8 cellular contexts compared by ENCODE assay signal in the genomic region with DNA sequence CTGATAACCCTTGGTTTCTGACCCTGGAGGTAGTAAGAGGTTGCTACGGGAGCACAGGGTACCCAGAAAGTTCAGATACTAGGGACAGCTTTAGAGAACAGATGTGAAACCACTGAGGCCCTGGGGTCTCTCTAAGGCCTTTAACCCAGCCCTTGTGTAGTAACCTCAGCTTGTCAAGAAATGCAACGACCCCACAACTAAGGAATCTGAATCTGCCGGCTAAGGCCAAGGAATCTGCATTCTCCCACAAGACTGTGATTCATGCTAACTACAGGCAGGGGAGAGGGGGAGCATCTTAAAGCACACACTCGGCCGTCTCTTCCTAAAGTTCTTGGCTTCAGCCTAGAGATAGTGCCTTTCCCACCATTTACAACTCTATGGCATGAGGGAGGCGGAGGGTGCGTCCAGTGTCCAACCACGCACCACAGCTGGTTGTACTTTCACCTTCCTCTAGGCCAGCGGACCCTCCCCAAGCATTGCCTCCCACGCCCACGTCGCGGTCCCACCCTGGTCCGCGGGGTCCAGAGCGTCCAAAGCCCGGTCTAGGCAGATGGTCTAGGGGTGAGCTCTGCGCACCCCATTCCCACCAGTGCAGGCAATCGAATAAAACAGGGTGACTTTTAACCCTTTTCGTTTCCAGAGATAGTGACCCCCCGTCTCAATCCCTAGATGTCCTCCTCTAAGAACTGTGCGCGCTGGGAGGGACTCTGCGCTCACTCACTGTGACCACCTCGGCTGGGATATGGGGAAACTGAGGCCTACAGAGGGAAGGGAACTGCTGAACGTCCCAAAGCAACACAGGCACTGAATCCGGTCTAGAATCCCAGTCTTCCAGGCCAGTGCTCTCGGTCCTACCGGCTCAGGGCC. TPM values are rescaled to one million over a fixed set of nuclear protein-coding genes. Genes with fewer than 3 reads are reported as not detected.
DNase-seq lines count a peak whose midpoint lies in the region; ATAC-seq and TF ChIP-seq lines count a peak whose summit lies in the region.

No MANE protein-coding gene starts in this region.

- H2AFZ ChIP-seq in KMS-11 (ENCODE audit: low read depth) = peak overlapping the region; percentile 76

- H3K9ac ChIP-seq in KMS-11 (no peak overlapping the region), endocrine pancreas (ENCODE audit: control insufficient read depth, insufficient read depth, low read length) (peak overlapping the region; percentile 89)

- H3K4me3 ChIP-seq in A673 (ENCODE audit: low read depth, low read length, poor library complexity, severe bottlenecking) (peak overlapping the region; percentile 61), KMS-11 (IDR thresholded peaks at IDR 0.05; ENCODE audit: insufficient read depth, low read depth, low read length) (no peak overlapping the region), endocrine pancreas (ENCODE audit: control insufficient read depth, insufficient read depth, low read length) (peak overlapping the region; percentile 50)

- CTCF ChIA-PET in A673 (lab: Charles Lee) = no interaction called here

- DNase-seq in A673 (ENCODE audit: low spot score) (no peak), myocyte (ENCODE audit: low read depth) (peak; percentile 54), globus pallidus (ENCODE audit: low spot score) (no peak), NCI-H2171 (lab: John Stamatoyannopoulos, UW) (no peak), ecto neural progenitor cell (ENCODE audit: low spot score) (no peak)

- no TSS peak for BruUV-seq in A673 (replicated peaks; lab: Mats Ljungman, UMichigan)

- POLR2A ChIA-PET in A673 (lab: Charles Lee; ENCODE audit: low non-redundant PET) = interaction anchor here (0.7 kb wide), 1 partner anchor 524 kb away, joined by 3 read pairs; no protein-coding TSS in a partner anchor

- H3K36me3 ChIP-seq in A673 (ENCODE audit: insufficient read depth, low read length, poor library complexity, severe bottlenecking) (no peaks in the 10 kb centered on the region), KMS-11 (ENCODE audit: insufficient read depth) (no peaks in the 10 kb centered on the region), endocrine pancreas (ENCODE audit: control insufficient read depth, insufficient read depth, low read length) (no peaks in the 10 kb centered on the region)

- H3K79me2 ChIP-seq in KMS-11 (ENCODE audit: insufficient read depth, low read depth) = no peaks in the 10 kb centered on the region

- TF ChIP-seq CTCF in A673 (conservative IDR thresholded peaks at IDR 0.05; ENCODE audit: low read depth, low read length) (no peak), KMS-11 (conservative IDR thresholded peaks at IDR 0.05; ENCODE audit: low read depth, low read length) (no peak)

- H3K27me3 ChIP-seq in A673 (replicated peaks; ENCODE audit: insufficient read depth, low read depth, low read length, poor library complexity) = no peaks in the 10 kb centered on the region
- no peaks in the 10 kb centered on the region; the same call in 1 of the 2 replicates for H3K27me3 ChIP-seq in KMS-11 (ENCODE audit: insufficient read depth, low read depth)
- H3K27me3 ChIP-seq in endocrine pancreas (ENCODE audit: control insufficient read depth, insufficient read depth, low read length) = no peaks in the 10 kb centered on the region

- peak overlapping the region; percentile 57; the same call in 1 of the 2 replicates for H3K4me2 ChIP-seq in KMS-11

- peak overlapping the region; percentile 58 for H3K27ac ChIP-seq in A673 (ENCODE audit: low read depth, low read length, poor library complexity, severe bottlenecking)
- H3K27ac ChIP-seq in KMS-11 = no peak overlapping the region

- H3K9me3 ChIP-seq in A673 (ENCODE audit: low read depth, low read length, poor library complexity, severe bottlenecking) (no peaks in the 10 kb centered on the region), endocrine pancreas (ENCODE audit: control insufficient read depth, low read length) (no peaks in the 10 kb centered on the region)

- peaks cover 4% of the 10 kb centered on the region for H3K4me1 ChIP-seq in A673 (ENCODE audit: insufficient read depth, low read length, poor library complexity, severe bottlenecking)
- H3K4me1 ChIP-seq in KMS-11 (ENCODE audit: low read depth, poor library complexity, severe bottlenecking) = no peaks in the 10 kb centered on the region
- no peaks in the 10 kb centered on the region for H3K4me1 ChIP-seq in endocrine pancreas (ENCODE audit: control insufficient read depth, insufficient read depth, low read length)

- intact Hi-C loops in A673 (cut with micrococcal nuclease; ENCODE audit: unreplicated experiment) = no loop called here

- no peaks in the 10 kb centered on the region for H4K20me1 ChIP-seq in KMS-11 (ENCODE audit: insufficient read depth)

- no peak for ATAC-seq in HG03135 (IDR thresholded peaks at IDR 0.05; ENCODE audit: unreplicated experiment)

RNA-seq across cellular contexts. Expression of a gene that starts 0.7 kb away (rescaled TPM):
- total RNA-seq in A673 (2021) (6.8 and 9.2 TPM in 2 replicates), myocyte (4.1 and 4.7 TPM in 2 replicates)
- polyA plus RNA-seq in myocyte (2012) = 13.7 TPM

RNA-seq across cellular contexts. Expression of a gene that starts 52.1 kb away (rescaled TPM):
- 19.8 and 19.9 TPM in 2 replicates for total RNA-seq in A673 (2021)
- 15.0 and 18.7 TPM in 2 replicates for total RNA-seq in myocyte
- 14.2 TPM for polyA plus RNA-seq in myocyte (2012)
